15 cellular contexts compared by ENCODE assay signal in genomic region chr4:8270912-8271815, GRCh38. TPM values are rescaled to one million over a fixed set of nuclear protein-coding genes. Genes with fewer than 3 reads are reported as not detected.
DNase-seq lines count a peak whose midpoint lies in the region; TF ChIP-seq lines count a peak whose summit lies in the region.
"Had no signal": no experiment of that assay in that cellular context is flagged by ENCODE, and none has a peak within 500 bp of the region (broad histone marks: within the 10 kb centered on the region; RNA-seq: fewer than 3 reads in every experiment).

No MANE protein-coding gene starts in this region.

- H4K91ac ChIP-seq in neuronal stem cell (ENCODE audit: low read depth, low read length, poor library complexity) = no peak overlapping the region

- peaks cover 32% of the 10 kb centered on the region for H3K27me3 Mint-ChIP-seq in type B pancreatic cell
- H3K27me3 Mint-ChIP-seq in activated naive CD4-positive, alpha-beta T cell treated with anti-CD3 and anti-CD28 coated beads for 36 hours (ENCODE audit: low read depth) = peaks cover 24% of the 10 kb centered on the region

- H3K4me1 Mint-ChIP-seq in type B pancreatic cell (ENCODE audit: unreplicated experiment) = peaks cover 40% of the 10 kb centered on the region
- H3K4me1 Mint-ChIP-seq in activated naive CD4-positive, alpha-beta T cell treated with anti-CD3 and anti-CD28 coated beads for 36 hours (ENCODE audit: low read depth) = no peaks in the 10 kb centered on the region
- H3K4me1 Mint-ChIP-seq: activated naive CD4-positive, alpha-beta T cell treated with anti-CD3 and anti-CD28 coated beads, Interleukin-2, amount 50 U/mL, for 24 hours; central memory CD8-positive, alpha-beta T cell had no signal

- intact Hi-C loops in activated naive CD4-positive, alpha-beta T cell treated with anti-CD3 and anti-CD28 coated beads for 36 hours (cut with micrococcal nuclease) = no loop called here

- H3K36me3 ChIP-seq in Peyer's patch (no peaks in the 10 kb centered on the region), neuronal stem cell (replicated peaks in 1 of 2; ENCODE audit: control insufficient read depth in 2 of 2, insufficient read depth in 2 of 2, low read length in 2 of 2) (no peaks in the 10 kb centered on the region)
- H3K36me3 ChIP-seq: left lung had no signal

- peak overlapping the region in 3 of 4 donors; percentile 27 to 49 (median 47) for H3K4me3 ChIP-seq in Peyer's patch
- peak overlapping the region; percentile 44 for H3K4me3 ChIP-seq in fibroblast of pulmonary artery (replicated peaks; ENCODE audit: low read depth, low read length)
- no peak overlapping the region for H3K4me3 ChIP-seq in neuronal stem cell (ENCODE audit: low read length in 2 of 2)

- WGBS in neuronal stem cell (ENCODE audit: extremely low coverage in 2 of 2, insufficient read length in 2 of 2, insufficient replicate concordance in 1 of 2), 2 donors = no CpG with 5 or more reads among the region's 27 CpGs

- peak overlapping the region; percentile 10 for H2AK5ac ChIP-seq in neuronal stem cell (ENCODE audit: low read depth, low read length)

- no peak overlapping the region for H2AFZ ChIP-seq in neuronal stem cell (ENCODE audit: low read length)

- no peak for TF ChIP-seq POLR2A in Peyer's patch (IDR thresholded peaks at IDR 0.05)

- peak overlapping the region; percentile 16 for H2BK120ac ChIP-seq in neuronal stem cell (ENCODE audit: low read depth, low read length)

- H4K8ac ChIP-seq in neuronal stem cell (ENCODE audit: low read depth, low read length) = no peak overlapping the region

- H3K4me1 ChIP-seq in Peyer's patch (peaks cover 0 to 25% (median 0%) of the 10 kb centered on the region in 4 donors), neuronal stem cell (ENCODE audit: control insufficient read depth in 2 of 2, insufficient read depth in 1 of 2, low read depth in 1 of 2, low read length in 2 of 2) (peaks cover 2 to 10% of the 10 kb centered on the region in 2 donors)

- H3K9me3 Mint-ChIP-seq in type B pancreatic cell = no peaks in the 10 kb centered on the region
- no peaks in the 10 kb centered on the region for H3K9me3 Mint-ChIP-seq in activated naive CD4-positive, alpha-beta T cell treated with anti-CD3 and anti-CD28 coated beads for 36 hours
- H3K9me3 Mint-ChIP-seq: activated naive CD4-positive, alpha-beta T cell treated with anti-CD3 and anti-CD28 coated beads, Interleukin-2, amount 50 U/mL, for 24 hours; central memory CD8-positive, alpha-beta T cell had no signal

- H3K14ac ChIP-seq in neuronal stem cell (ENCODE audit: low read length) = no peak overlapping the region

- no peak overlapping the region for H3K27ac Mint-ChIP-seq in type B pancreatic cell
- H3K27ac Mint-ChIP-seq in activated naive CD4-positive, alpha-beta T cell treated with anti-CD3 and anti-CD28 coated beads for 36 hours = no peak overlapping the region
- H3K27ac Mint-ChIP-seq: activated naive CD4-positive, alpha-beta T cell treated with anti-CD3 and anti-CD28 coated beads, Interleukin-2, amount 50 U/mL, for 24 hours had no signal

- no peak overlapping the region for H3K4me2 ChIP-seq in neuronal stem cell (ENCODE audit: insufficient read depth, low read length, poor library complexity, severe bottlenecking)

- no peak overlapping the region for H3K9ac ChIP-seq in neuronal stem cell (ENCODE audit: low read depth, low read length, poor library complexity)

- no peaks in the 10 kb centered on the region for H3K79me1 ChIP-seq in neuronal stem cell (ENCODE audit: low read depth, low read length)

- in situ Hi-C loops in ACHN (cut with HindIII; ENCODE audit: low pct_ligation_motif_present, low pct_unique_long_range_greater_than_20kb, low sequenced_read_pairs) = no loop called here

- peak overlapping the region; percentile 55 for H3K4me3 Mint-ChIP-seq in type B pancreatic cell
- H3K4me3 Mint-ChIP-seq in activated naive CD4-positive, alpha-beta T cell treated with anti-CD3 and anti-CD28 coated beads for 36 hours = no peak overlapping the region
- H3K4me3 Mint-ChIP-seq: activated naive CD4-positive, alpha-beta T cell treated with anti-CD3 and anti-CD28 coated beads, Interleukin-2, amount 50 U/mL, for 24 hours; central memory CD8-positive, alpha-beta T cell had no signal

- H2BK5ac ChIP-seq in neuronal stem cell (ENCODE audit: low read length) = no peak overlapping the region

- H2BK15ac ChIP-seq in neuronal stem cell (ENCODE audit: low read length) = peak overlapping the region; percentile 20

- DNase-seq in Peyer's patch = no peak
- no peak for DNase-seq in fibroblast of pulmonary artery (ENCODE audit: low read depth)
- no peak for DNase-seq in neuronal stem cell (ENCODE audit: low spot score)
- DNase-seq in type B pancreatic cell (ENCODE audit: extremely low spot score, unreplicated experiment) = no peak
- DNase-seq in AG08395 (ENCODE audit: low spot score) = no peak
- no peak for DNase-seq in activated naive CD4-positive, alpha-beta T cell treated with anti-CD3 and anti-CD28 coated beads for 36 hours
- no peak for DNase-seq in ACHN
- DNase-seq: Caco-2, MV-4-11, NCI-H2227 treated with DMSO at 0.1 percent for 48 hours, occipital lobe, SW 1271 had no signal

- TF ChIP-seq CTCF in Peyer's patch (IDR thresholded peaks at IDR 0.05) (no peak), fibroblast of pulmonary artery (IDR thresholded peaks at IDR 0.05; ENCODE audit: low read length, missing control alignments) (no peak), type B pancreatic cell (conservative IDR thresholded peaks at IDR 0.05) (no peak)

- H3K18ac ChIP-seq in neuronal stem cell (ENCODE audit: low read length) = no peak overlapping the region

- H3K4ac ChIP-seq in neuronal stem cell (ENCODE audit: low read length) = no peak overlapping the region

- no peaks in the 10 kb centered on the region for H3K36me3 Mint-ChIP-seq in type B pancreatic cell
- H3K36me3 Mint-ChIP-seq in activated naive CD4-positive, alpha-beta T cell treated with anti-CD3 and anti-CD28 coated beads for 36 hours (ENCODE audit: low read depth) = no peaks in the 10 kb centered on the region
- H3K36me3 Mint-ChIP-seq: activated naive CD4-positive, alpha-beta T cell treated with anti-CD3 and anti-CD28 coated beads, Interleukin-2, amount 50 U/mL, for 24 hours had no signal

- no peak overlapping the region for H2BK12ac ChIP-seq in neuronal stem cell (ENCODE audit: low read length)

- H3K27ac ChIP-seq in Peyer's patch = peak overlapping the region in 2 of 4 donors; percentile 10 to 56
- H3K27ac ChIP-seq in neuronal stem cell (replicated peaks; ENCODE audit: low read length) = no peak overlapping the region
- H3K27ac ChIP-seq: left lung had no signal

- H3K9me3 ChIP-seq in Peyer's patch = no peaks in the 10 kb centered on the region
- H3K9me3 ChIP-seq in neuronal stem cell (replicated peaks in 1 of 2; ENCODE audit: control insufficient read depth in 2 of 2, insufficient read depth in 1 of 2, low read depth in 1 of 2, low read length in 2 of 2) = no peaks in the 10 kb centered on the region
- H3K9me3 ChIP-seq: Caco-2, left lung had no signal

- CTCF ChIA-PET in activated naive CD4-positive, alpha-beta T cell treated with anti-CD3 and anti-CD28 coated beads for 36 hours (lab: Charles Lee) = no interaction called here

- H3K23ac ChIP-seq in neuronal stem cell (ENCODE audit: low read depth, low read length, poor library complexity) = peak overlapping the region; percentile 60

- H3K27me3 ChIP-seq in Peyer's patch (no peaks in the 10 kb centered on the region), neuronal stem cell (ENCODE audit: control insufficient read depth in 3 of 3, insufficient read depth in 3 of 3, low read depth in 1 of 3, low read length in 3 of 3) (peaks cover 0 to 66% (median 23%) of the 10 kb centered on the region in 3 experiments)

RNA-seq across cellular contexts. Expression of gene HTRA3, which starts 1.6 kb away (rescaled TPM):
- total RNA-seq in Peyer's patch (10 to 100 TPM in 1 of 4 donors, 1 to 10 TPM in 3; 3.3 to 43.7 (median 7.9) TPM), type B pancreatic cell (ENCODE audit: low replicate concordance) (0.52 and 4.4 TPM in 2 replicates)
- polyA plus RNA-seq in neuronal stem cell (2013, experiment 1 of 2) = 2.9 TPM
- polyA plus RNA-seq in neuronal stem cell (2013, experiment 2 of 2) = 2.8 TPM
- not detected for total RNA-seq in activated naive CD4-positive, alpha-beta T cell treated with anti-CD3 and anti-CD28 coated beads for 36 hours

Comparison
In these comparisons a context has a peak if more than half of its experiments do, and no peak if none do; other contexts are left out.
1. H3K4me3 ChIP-seq: peak in Peyer's patch (3 of 4) and fibroblast of pulmonary artery (single experiment); none in neuronal stem cell (0 of 2).